Comparison of ENCODE assay signal across 18 cellular contexts in the genomic region with DNA sequence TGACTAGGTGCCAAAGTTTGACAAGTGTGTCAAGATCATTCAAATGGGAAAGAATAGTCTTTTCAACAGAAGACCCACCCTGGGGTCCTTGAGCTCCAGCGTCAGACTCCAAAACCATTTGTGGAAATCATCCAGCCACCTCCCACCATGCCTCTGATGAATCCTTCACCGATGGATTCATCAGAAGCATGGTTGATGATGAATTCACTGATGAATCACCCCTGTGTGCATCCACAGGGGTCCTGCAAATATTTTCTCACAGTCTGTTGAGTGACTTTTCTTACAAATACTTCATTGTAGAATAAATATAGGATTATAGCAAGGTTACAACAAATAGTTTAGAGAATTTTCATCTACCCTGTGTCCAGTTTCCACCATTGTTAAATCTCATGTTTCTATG. TPM values are rescaled to one million over a fixed set of nuclear protein-coding genes. Genes with fewer than 3 reads are reported as not detected.
DNase-seq lines count a peak whose midpoint lies in the region; ATAC-seq and TF ChIP-seq lines count a peak whose summit lies in the region.
"Had no signal": no experiment of that assay in that cellular context is flagged by ENCODE, and none has a peak within 500 bp of the region (broad histone marks: within the 10 kb centered on the region; RNA-seq: fewer than 3 reads in every experiment).

No MANE protein-coding gene starts in this region.

- no peak overlapping the region for H2AFZ ChIP-seq in Karpas-422 (ENCODE audit: low read length)
- H2AFZ ChIP-seq: GM23338 had no signal

- H3K27ac ChIP-seq in gastrocnemius medialis (no peak overlapping the region), Karpas-422 (ENCODE audit: low read length) (no peak overlapping the region)
- H3K27ac ChIP-seq: SJCRH30 had no signal

- no peaks in the 10 kb centered on the region for H3K9me2 ChIP-seq in Karpas-422 (replicated peaks; ENCODE audit: insufficient read depth, low read length)

- H3K4me1 ChIP-seq in gastrocnemius medialis, result no peaks in the 10 kb centered on the region
- H3K4me1 ChIP-seq in Karpas-422 (ENCODE audit: low read length), result peaks cover 22% of the 10 kb centered on the region
- H3K4me1 ChIP-seq: Caco-2 had no signal

- H3K36me3 ChIP-seq in gastrocnemius medialis (no peaks in the 10 kb centered on the region), Karpas-422 (ENCODE audit: insufficient read depth, low read length) (no peaks in the 10 kb centered on the region)
- H3K36me3 ChIP-seq: SJCRH30 had no signal

- no peaks in the 10 kb centered on the region for H3K9me3 ChIP-seq in gastrocnemius medialis
- H3K9me3 ChIP-seq in Karpas-422 (ENCODE audit: low read length), result no peaks in the 10 kb centered on the region
- H3K9me3 ChIP-seq: Caco-2, SJCRH30 had no signal

- no peak overlapping the region for H3K4me3 ChIP-seq in gastrocnemius medialis
- H3K4me3 ChIP-seq in Karpas-422 (ENCODE audit: low read length), result no peak overlapping the region
- H3K4me3 ChIP-seq: GM23338, SJCRH30 had no signal

- no peak overlapping the region for H3K4me2 ChIP-seq in Karpas-422 (ENCODE audit: low read depth, low read length, poor library complexity, severe bottlenecking)
- H3K4me2 ChIP-seq: GM23338 had no signal

- no peaks in the 10 kb centered on the region for H4K20me1 ChIP-seq in Karpas-422 (ENCODE audit: insufficient read depth, low read depth, low read length)

- DNase-seq in EL, result peak; percentile 1
- peak; percentile 15 for DNase-seq in RPMI7951 (ENCODE audit: low read depth)
- peak; percentile 43 for DNase-seq in glomerular visceral epithelial cell (ENCODE audit: extremely low spot score)
- DNase-seq in NCI-H1930 (lab: John Stamatoyannopoulos, UW), result no peak
- no peak for DNase-seq in gastrocnemius medialis
- no peak for DNase-seq in Karpas-422
- no peak for DNase-seq in NCI-H146 (lab: John Stamatoyannopoulos, UW)
- DNase-seq: Caco-2; CD4-positive, CD25-positive, alpha-beta regulatory T cell; NCI-H1105; NCI-H187 treated with DMSO at 0.1 percent for 48 hours; NCI-H69; NK-92 treated with Interleukin-12 subunit alpha and Interleukin-12 subunit beta, amount 100 ng/mL, for 24 hours had no signal

- no peaks in the 10 kb centered on the region for H3K79me2 ChIP-seq in Karpas-422 (ENCODE audit: low read length)

- in situ Hi-C loops in gastrocnemius medialis (cut with MboI; ENCODE audit: low sequenced_read_pairs in 4 of 4), result no loop called here

- no peak for ATAC-seq in gastrocnemius medialis
- ATAC-seq: GM23338 had no signal

- TF ChIP-seq CTCF in gastrocnemius medialis (IDR thresholded peaks at IDR 0.05 in 4 of 5, conservative IDR thresholded peaks at IDR 0.05 in 1 of 5), result no peak

- intact Hi-C loops in gastrocnemius medialis (cut with DNase I; ENCODE audit: low total_unique reads), result no loop called here

- H3K9ac ChIP-seq in Karpas-422 (ENCODE audit: low read length), result no peak overlapping the region

- TF ChIP-seq POLR2A in gastrocnemius medialis (IDR thresholded peaks at IDR 0.05), result no peak

- H3K27me3 ChIP-seq in gastrocnemius medialis (no peaks in the 10 kb centered on the region), Karpas-422 (ENCODE audit: low read length) (no peaks in the 10 kb centered on the region)
- H3K27me3 ChIP-seq: SJCRH30 had no signal

RNA-seq across cellular contexts. Expression of a gene that starts 4.3 kb away (rescaled TPM):
- not detected in 2 replicates for total RNA-seq in RPMI7951 (2014; rRNA removed; shearing (Covaris generic))
- total RNA-seq in gastrocnemius medialis, result under 1 TPM in 2 of 4 donors, not detected in 2; 0.13 to 0.38 TPM
- not detected in 2 replicates for total RNA-seq in Karpas-422 (2014; rRNA removed; shearing (Covaris generic); ENCODE audit: low replicate concordance)
- total RNA-seq: B cell; CD4-positive, CD25-positive, alpha-beta regulatory T cell; G401; GM23338; OCI-LY7; SJCRH30 had no signal

RNA-seq across cellular contexts. Expression of a gene that starts 5.7 kb away (rescaled TPM):
- not detected in 2 replicates for total RNA-seq in RPMI7951 (2014; rRNA removed; shearing (Covaris generic))
- not detected for total RNA-seq in gastrocnemius medialis
- total RNA-seq in Karpas-422 (2014; rRNA removed; shearing (Covaris generic); ENCODE audit: low replicate concordance), result 0.18 TPM in 1 of 2 replicates, not detected in the other
- total RNA-seq: B cell; CD4-positive, CD25-positive, alpha-beta regulatory T cell; G401; GM23338; OCI-LY7; SJCRH30 had no signal

RNA-seq across cellular contexts. Expression of a gene that starts 16.6 kb away (rescaled TPM):
- not detected in 2 replicates for total RNA-seq in RPMI7951 (2014; rRNA removed; shearing (Covaris generic))
- under 1 TPM in 1 of 4 donors, not detected in 3; 0.31 TPM for total RNA-seq in gastrocnemius medialis
- not detected in 2 replicates for total RNA-seq in Karpas-422 (2014; rRNA removed; shearing (Covaris generic); ENCODE audit: low replicate concordance)
- total RNA-seq: B cell; CD4-positive, CD25-positive, alpha-beta regulatory T cell; G401; GM23338; OCI-LY7; SJCRH30 had no signal

RNA-seq across cellular contexts. Expression of a gene that starts 36.7 kb away (rescaled TPM):
- not detected in 2 replicates for total RNA-seq in RPMI7951 (2014; rRNA removed; shearing (Covaris generic))
- total RNA-seq in gastrocnemius medialis, result not detected
- not detected in 2 replicates for total RNA-seq in Karpas-422 (2014; rRNA removed; shearing (Covaris generic); ENCODE audit: low replicate concordance)
- total RNA-seq: B cell; CD4-positive, CD25-positive, alpha-beta regulatory T cell; G401; GM23338; OCI-LY7; SJCRH30 had no signal

RNA-seq across cellular contexts. Expression of a gene that starts 39.8 kb away (rescaled TPM):
- 0.29 TPM in 1 of 2 replicates, not detected in the other for total RNA-seq in RPMI7951 (2014; rRNA removed; shearing (Covaris generic))
- under 1 TPM in 1 of 4 donors, not detected in 3; 0.12 TPM for total RNA-seq in gastrocnemius medialis
- 0.11 and 0.14 TPM in 2 replicates for total RNA-seq in Karpas-422 (2014; rRNA removed; shearing (Covaris generic); ENCODE audit: low replicate concordance)
- total RNA-seq: B cell; CD4-positive, CD25-positive, alpha-beta regulatory T cell; G401; GM23338; OCI-LY7; SJCRH30 had no signal

Comparison
In these comparisons a context has a peak if more than half of its experiments do, and no peak if none do; other contexts are left out.
1. DNase-seq: peak in EL (single experiment), RPMI7951 (single experiment) and glomerular visceral epithelial cell (single experiment); none in NCI-H1930 (0 of 2), gastrocnemius medialis (0 of 2), Karpas-422 (single experiment) and NCI-H146 (single experiment).